Comparison of ENCODE assay signal across 13 cellular contexts in genomic region chr5:39526914-39527477, GRCh38.
DNase-seq lines count a peak whose midpoint lies in the region; ATAC-seq and TF ChIP-seq lines count a peak whose summit lies in the region.
"Had no signal": no experiment of that assay in that cellular context is flagged by ENCODE, and none has a peak within 500 bp of the region (broad histone marks: within the 10 kb centered on the region; RNA-seq: fewer than 3 reads in every experiment).

No MANE protein-coding gene starts in this region.

- no peak for DNase-seq in Right ventricle myocardium inferior (ENCODE audit: missing footprints)
- no peak for DNase-seq in cardiac septum (ENCODE audit: low spot score)
- peak; percentile 68 for DNase-seq in endodermal cell
- peak; percentile 86 to 99 for DNase-seq in lung microvascular endothelial cell (ENCODE audit: low read depth in 2 of 2)
- DNase-seq in WERI-Rb-1 = no peak
- DNase-seq in NCI-H2029 treated with DMSO at 0.1 percent for 48 hours (lab: John Stamatoyannopoulos, UW) = no peak
- DNase-seq in cerebellum (ENCODE audit: low spot score) = no peak
- DNase-seq in immature natural killer cell = no peak
- DNase-seq: ACHN; activated CD4-positive, alpha-beta T cell treated with anti-CD3 and anti-CD28 coated beads for 4 hours; amniotic stem cell; KG1; small intestine had no signal

- 77 to 78% methylated on average over 4 to 7 of the region's 7 CpGs for WGBS in endodermal cell (ENCODE audit: insufficient coverage in 1 of 2, insufficient read length in 1 of 2), 2 experiments

- intact Hi-C loops in Right ventricle myocardium inferior (cut with DNase I) = loop anchor here (5.0 kb wide), 1 partner anchor 105 kb away; the partner anchor contains the start of gene DAB2
- intact Hi-C loops in cardiac septum (cut with DNase I) = loop anchor here (2.0 kb wide), 1 partner anchor 104 kb away; no protein-coding TSS in a partner anchor

- H3K27me3 ChIP-seq in endodermal cell (ENCODE audit: control insufficient read depth, insufficient read depth, low read length, poor library complexity, severe bottlenecking) (no peaks in the 10 kb centered on the region), WERI-Rb-1 (ENCODE audit: insufficient read depth, low read depth, severe bottlenecking) (no peaks in the 10 kb centered on the region)

- H3K4me1 ChIP-seq in endodermal cell (ENCODE audit: control insufficient read depth, insufficient read depth, low read length) = peaks cover 8% of the 10 kb centered on the region

- no peaks in the 10 kb centered on the region for H3K36me3 ChIP-seq in endodermal cell (ENCODE audit: control insufficient read depth, insufficient read depth, low read length)
- H3K36me3 ChIP-seq in WERI-Rb-1 = no peaks in the 10 kb centered on the region

- no peak overlapping the region for H3K9ac ChIP-seq in endodermal cell (ENCODE audit: extremely low read depth, low read length, poor library complexity, severe bottlenecking)

- H3K27ac ChIP-seq in endodermal cell (ENCODE audit: low read depth, low read length) (no peak overlapping the region), WERI-Rb-1 (no peak overlapping the region)

- H3K4me3 ChIP-seq in endodermal cell (ENCODE audit: low read length) (no peak overlapping the region), WERI-Rb-1 (ENCODE audit: low read depth, low read length) (no peak overlapping the region)

- no peaks in the 10 kb centered on the region for H3K9me3 Mint-ChIP-seq in endodermal cell
- no peaks in the 10 kb centered on the region for H3K9me3 Mint-ChIP-seq in immature natural killer cell

- TF ChIP-seq CTCF in endodermal cell (conservative IDR thresholded peaks at IDR 0.05) (no peak), WERI-Rb-1 (IDR thresholded peaks at IDR 0.05; ENCODE audit: low read depth, low read length) (no peak)

- peak; percentile 88 for ATAC-seq in Right ventricle myocardium inferior

- peaks cover 47% of the 10 kb centered on the region for H3K4me1 Mint-ChIP-seq in endodermal cell
- H3K4me1 Mint-ChIP-seq in immature natural killer cell = peaks cover 4 to 6% of the 10 kb centered on the region in 2 donors

- H3K36me3 Mint-ChIP-seq in endodermal cell (ENCODE audit: low read depth) = no peaks in the 10 kb centered on the region
- H3K36me3 Mint-ChIP-seq in immature natural killer cell = peaks cover 0 to 4% (median 0%) of the 10 kb centered on the region in 3 donors

- no peaks in the 10 kb centered on the region for H3K27me3 Mint-ChIP-seq in endodermal cell (ENCODE audit: insufficient read depth)
- H3K27me3 Mint-ChIP-seq in immature natural killer cell (ENCODE audit: low read depth in 3 of 3) = peaks cover 0 to 4% (median 3%) of the 10 kb centered on the region in 3 donors

- peak overlapping the region; percentile 76 for H3K27ac Mint-ChIP-seq in endodermal cell
- H3K27ac Mint-ChIP-seq in immature natural killer cell = no peak overlapping the region

- H3K9me3 ChIP-seq in endodermal cell (ENCODE audit: control insufficient read depth, low read length) (no peaks in the 10 kb centered on the region), WERI-Rb-1 (ENCODE audit: severe bottlenecking) (no peaks in the 10 kb centered on the region)

- H3K4me3 Mint-ChIP-seq in endodermal cell (no peak overlapping the region), immature natural killer cell (no peak overlapping the region)

Comparison
In these comparisons a context has a peak if more than half of its experiments do, and no peak if none do; other contexts are left out.
1. DNase-seq: peak in endodermal cell (single experiment) and lung microvascular endothelial cell (2 of 2); none in Right ventricle myocardium inferior (single experiment), cardiac septum (single experiment), WERI-Rb-1 (single experiment), NCI-H2029 treated with DMSO at 0.1 percent for 48 hours (single experiment), cerebellum (single experiment) and immature natural killer cell (0 of 3).